Comparison of ENCODE assay signal across 22 cellular contexts in the genomic region with DNA sequence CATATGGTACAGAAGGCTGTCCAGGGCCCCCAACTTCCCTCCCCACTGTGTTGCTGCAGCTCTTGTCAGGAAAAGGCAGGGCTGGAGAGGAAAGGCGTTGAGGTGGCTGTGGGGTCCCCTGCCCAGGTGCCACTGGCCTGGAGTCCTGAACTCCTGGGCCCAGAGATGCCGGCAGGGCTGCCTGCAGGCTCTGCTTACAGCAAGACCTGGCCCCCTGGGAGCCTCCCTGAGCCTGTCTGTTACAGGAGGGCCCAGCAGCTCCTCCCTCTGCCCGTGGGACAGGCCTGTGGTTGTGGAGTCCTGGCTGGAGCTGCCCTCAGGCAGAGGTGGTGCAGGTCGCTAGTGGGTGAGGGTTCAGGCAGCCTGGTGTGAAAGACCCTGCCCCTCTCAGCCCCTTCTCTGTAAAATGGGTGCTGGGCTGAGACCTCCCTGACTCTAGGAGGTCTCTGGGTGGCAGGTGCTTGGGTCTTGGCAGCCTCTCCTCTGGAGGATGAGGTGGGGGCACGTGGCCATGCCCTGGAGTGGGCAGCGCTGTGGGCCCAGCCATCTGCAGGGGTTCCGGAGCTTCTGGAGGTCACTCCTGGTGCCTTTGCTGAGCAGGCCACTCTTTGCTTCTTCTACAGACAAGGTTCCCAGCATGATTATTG. TPM values are rescaled to one million over a fixed set of nuclear protein-coding genes. Genes with fewer than 3 reads are reported as not detected.
"Had no signal": no experiment of that assay in that cellular context is flagged by ENCODE, and none has a peak within 500 bp of the region (broad histone marks: within the 10 kb centered on the region; RNA-seq: fewer than 3 reads in every experiment).

No MANE protein-coding gene starts in this region.

- H3K4me3 Mint-ChIP-seq: activated naive CD8-positive, alpha-beta T cell treated with anti-CD3 and anti-CD28 coated beads, Interleukin-2, amount 50 U/mL, for 24 hours; dendritic cell treated with granulocyte-macrophage colony-stimulating factor and Interleukin-4, amounts not matched to agents 40 ng/mL and 50 ng/mL, for 4 days; naive B cell had no signal

- H3K36me3 ChIP-seq: ascending aorta, breast epithelium, suprapubic skin had no signal

- H3K4me3 ChIP-seq: ascending aorta, breast epithelium, lung, suprapubic skin had no signal

- H3K4me1 ChIP-seq: ascending aorta had no signal

- DNase-seq: activated CD4-positive, CD25-positive, alpha-beta regulatory T cell treated with anti-CD3 and anti-CD28 coated beads, Interleukin-2, amount 50 U/mL, for 72 hours; activated naive CD4-positive, alpha-beta T cell; activated naive CD8-positive, alpha-beta T cell treated with anti-CD3 and anti-CD28 coated beads, Interleukin-2, amount 50 U/mL, for 24 hours; cerebellar nuclear complex; foreskin melanocyte; left cardiac atrium; midbrain; naive B cell; small intestine; stimulated activated CD4-positive, alpha-beta T cell treated with anti-CD3 and anti-CD28 coated beads, Interleukin-4, amount 100 ng/mL, for 4 hours; stimulated activated naive CD8-positive, alpha-beta T cell treated with anti-CD3 and anti-CD28 coated beads, Interleukin-15, Interleukin-2, amounts not matched to agents 100 U/mL and 50 U/mL, for 24 hours; T-helper 1 cell; T1000 had no signal

- H3K27me3 Mint-ChIP-seq: activated naive CD8-positive, alpha-beta T cell treated with anti-CD3 and anti-CD28 coated beads, Interleukin-2, amount 50 U/mL, for 24 hours had no signal

- ATAC-seq: activated naive CD8-positive, alpha-beta T cell treated with anti-CD3 and anti-CD28 coated beads, Interleukin-2, amount 50 U/mL, for 24 hours; left cardiac atrium; SK-N-SH treated with all-trans-retinoic acid at 6 μM for 48 hours; stimulated activated naive CD8-positive, alpha-beta T cell treated with anti-CD3 and anti-CD28 coated beads, Interleukin-15, Interleukin-2, amounts not matched to agents 100 U/mL and 50 U/mL, for 24 hours had no signal

- H3K27ac ChIP-seq: ascending aorta, breast epithelium, epithelial cell of prostate, suprapubic skin had no signal

- H3K27me3 ChIP-seq: ascending aorta, breast epithelium, suprapubic skin had no signal

- H3K9me3 Mint-ChIP-seq: activated naive CD8-positive, alpha-beta T cell treated with anti-CD3 and anti-CD28 coated beads, Interleukin-2, amount 50 U/mL, for 24 hours; dendritic cell treated with granulocyte-macrophage colony-stimulating factor and Interleukin-4, amounts not matched to agents 40 ng/mL and 50 ng/mL, for 4 days; naive B cell had no signal

- H3K36me3 Mint-ChIP-seq: naive B cell had no signal

- H3K27ac Mint-ChIP-seq: activated naive CD8-positive, alpha-beta T cell treated with anti-CD3 and anti-CD28 coated beads, Interleukin-2, amount 50 U/mL, for 24 hours; dendritic cell treated with granulocyte-macrophage colony-stimulating factor and Interleukin-4, amounts not matched to agents 40 ng/mL and 50 ng/mL, for 4 days had no signal

- H3K9me3 ChIP-seq: ascending aorta, breast epithelium, suprapubic skin had no signal

RNA-seq across cellular contexts. Expression of gene ANTXRL, which starts 10.0 kb away (rescaled TPM):
- total RNA-seq: ascending aorta, fibroblast of lung, left cardiac atrium, lung, suprapubic skin, ureter had no signal
- polyA plus RNA-seq: fibroblast of lung, lung had no signal
